ENCODE assay signal across 35 cellular contexts in genomic region chr9:94507531-94508258, GRCh38. TPM values are rescaled to one million over a fixed set of nuclear protein-coding genes. Genes with fewer than 3 reads are reported as not detected.
"Had no signal": no experiment of that assay in that cellular context is flagged by ENCODE, and none has a peak within 500 bp of the region (broad histone marks: within the 10 kb centered on the region; RNA-seq: fewer than 3 reads in every experiment).

No MANE protein-coding gene starts in this region.

- H3K9me3 ChIP-seq: gastrocnemius medialis, mucosa of descending colon, sigmoid colon, tibial artery, upper lobe of right lung had no signal

- H2AFZ ChIP-seq: hepatocyte had no signal

- ATAC-seq: activated naive CD8-positive, alpha-beta T cell treated with anti-CD3 and anti-CD28 coated beads, Interleukin-2, amount 50 U/mL, for 24 hours; effector memory CD8-positive, alpha-beta T cell; gastrocnemius medialis; mucosa of descending colon; natural killer cell treated with Interleukin-12 subunit alpha and Interleukin-12 subunit beta and Interleukin-15 and Interleukin-18, amount 100 ng/mL, for 72 hours; stimulated activated memory B cell treated with anti-CD40 and anti-IgM and Interleukin-4, amounts not matched to agents 10 μg/mL and 1 μg/mL and 100 μg/mL, for 72 hours; stimulated activated naive CD8-positive, alpha-beta T cell treated with anti-CD3 and anti-CD28 coated beads, Interleukin-15, amount 100 ng/mL, for 72 hours; upper lobe of right lung had no signal

- H3K4me1 ChIP-seq: gastrocnemius medialis, left ventricle myocardium inferior, sigmoid colon, tibial artery, upper lobe of right lung had no signal

- H3K27me3 ChIP-seq: gastrocnemius medialis, hepatocyte, tibial artery, upper lobe of right lung had no signal

- DNase-seq: activated CD4-positive, alpha-beta memory T cell treated with anti-CD3 and anti-CD28 coated beads for 36 hours; activated CD4-positive, alpha-beta T cell treated with anti-CD3 and anti-CD28 coated beads, Interleukin-2, amount 10 ng/mL, durations not matched to agents 24 days and 14 days; activated CD4-positive, CD25-positive, alpha-beta regulatory T cell treated with anti-CD3 and anti-CD28 coated beads, Interleukin-2, amount 50 U/mL, for 72 hours; activated CD8-positive, alpha-beta memory T cell treated with anti-CD3 and anti-CD28 coated beads, Interleukin-2, amount 50 U/mL, for 4 hours; activated naive CD8-positive, alpha-beta T cell treated with anti-CD3 and anti-CD28 coated beads, Interleukin-2, amount 50 U/mL, for 24 hours; activated T-cell treated with anti-CD3 and anti-CD28 coated beads, Interleukin-2, amount 50 U/mL, for 1 hour; amygdala; caudate nucleus; cortex of kidney; effector memory CD8-positive, alpha-beta T cell; erythroblast; gastrocnemius medialis; islet precursor cell; left ventricle myocardium inferior; mucosa of descending colon; sigmoid colon; small intestine; stimulated activated CD4-positive, alpha-beta T cell treated with anti-CD3 and anti-CD28 coated beads, Interleukin-4, amount 100 ng/mL, for 4 hours; stimulated activated CD8-positive, alpha-beta memory T cell treated with anti-CD3 and anti-CD28 coated beads, Interleukin-4, amount 100 ng/mL, for 48 hours; stimulated activated naive CD8-positive, alpha-beta T cell treated with anti-CD3 and anti-CD28 coated beads, Interleukin-15, amount 100 ng/mL, for 72 hours; substantia nigra; tibial artery; upper lobe of right lung; WERI-Rb-1 had no signal

- H3K4me2 ChIP-seq: hepatocyte had no signal

- H3K4me3 ChIP-seq: gastrocnemius medialis, hepatocyte, left ventricle myocardium inferior, lung, mucosa of descending colon, sigmoid colon, tibial artery, upper lobe of right lung had no signal

- H3K27ac ChIP-seq: gastrocnemius medialis, hepatocyte, left ventricle myocardium inferior, sigmoid colon, tibial artery, upper lobe of right lung, WERI-Rb-1 had no signal

- H3K36me3 ChIP-seq: gastrocnemius medialis, left ventricle myocardium inferior, sigmoid colon, tibial artery, upper lobe of right lung, WERI-Rb-1 had no signal

- FAIRE-seq: small intestine, TTC549 had no signal

RNA-seq across cellular contexts. Expression of gene PCAT7, which starts 47.2 kb away (rescaled TPM):
- total RNA-seq: activated CD4-positive, alpha-beta memory T cell treated with anti-CD3 and anti-CD28 coated beads for 36 hours; activated CD4-positive, alpha-beta T cell treated with anti-CD3 and anti-CD28 coated beads, Interleukin-2, amount 10 ng/mL, durations not matched to agents 24 days and 14 days; activated CD8-positive, alpha-beta memory T cell treated with anti-CD3 and anti-CD28 coated beads for 36 hours; activated T-helper 2 cell treated with anti-CD3 and anti-CD28 coated beads, Interferon-gamma antibody, Interleukin-2, Interleukin-4, amounts not matched to agents 10 μg/mL and 5 μg/mL and 100 μg/mL, durations not matched to agents 14 hours and 24 hours and 36 hours; gastrocnemius medialis; left ventricle myocardium inferior; mesenteric fat pad; myocyte; natural killer cell treated with Interleukin-12 subunit alpha and Interleukin-12 subunit beta and Interleukin-15 and Interleukin-18, amount 100 ng/mL, for 72 hours; posterior vena cava; sigmoid colon; T-helper 2 cell treated with Interferon-gamma antibody and Interleukin-4, amounts not matched to agents 100 ng/mL and 5 ng/mL, for 36 hours had no signal
